In the genomic region with DNA sequence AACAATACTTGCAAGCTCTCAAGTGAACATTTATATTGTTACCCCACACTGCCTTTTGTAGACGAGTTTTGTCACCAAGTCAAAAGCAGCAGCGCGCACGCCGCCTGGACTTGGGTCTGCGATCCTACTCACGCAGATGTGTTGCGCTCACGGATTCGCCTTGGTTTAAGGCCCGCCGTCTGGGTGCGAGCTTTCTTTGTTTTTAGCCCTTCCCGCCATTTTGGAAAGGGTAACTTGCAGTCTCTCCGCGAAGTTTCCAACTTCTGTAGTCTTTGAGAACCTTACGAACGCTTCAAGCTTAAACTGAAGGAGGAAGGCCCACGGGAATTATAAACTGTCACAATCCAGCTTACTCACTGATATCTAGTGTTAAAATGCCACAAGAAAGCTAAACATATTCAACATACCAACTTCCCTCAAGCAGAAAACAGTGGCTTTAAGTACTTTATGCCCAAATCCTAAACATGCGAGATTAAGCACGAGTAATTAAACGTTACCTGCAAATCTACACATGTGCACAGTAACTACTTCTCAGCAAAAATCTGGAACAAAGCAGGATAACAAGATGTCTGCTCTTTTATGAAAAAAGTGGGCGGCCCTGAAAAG, we compare ENCODE assay signal across 1 cellular context.
TF ChIP-seq lines count a peak whose summit lies in the region.

No MANE protein-coding gene starts in this region.

TF ChIP-seq in H1, 55 proteins besides CTCF, POLR2A, EP300 and RAD21 (continued from another document):
- TF ChIP-seq, protein P1, sequence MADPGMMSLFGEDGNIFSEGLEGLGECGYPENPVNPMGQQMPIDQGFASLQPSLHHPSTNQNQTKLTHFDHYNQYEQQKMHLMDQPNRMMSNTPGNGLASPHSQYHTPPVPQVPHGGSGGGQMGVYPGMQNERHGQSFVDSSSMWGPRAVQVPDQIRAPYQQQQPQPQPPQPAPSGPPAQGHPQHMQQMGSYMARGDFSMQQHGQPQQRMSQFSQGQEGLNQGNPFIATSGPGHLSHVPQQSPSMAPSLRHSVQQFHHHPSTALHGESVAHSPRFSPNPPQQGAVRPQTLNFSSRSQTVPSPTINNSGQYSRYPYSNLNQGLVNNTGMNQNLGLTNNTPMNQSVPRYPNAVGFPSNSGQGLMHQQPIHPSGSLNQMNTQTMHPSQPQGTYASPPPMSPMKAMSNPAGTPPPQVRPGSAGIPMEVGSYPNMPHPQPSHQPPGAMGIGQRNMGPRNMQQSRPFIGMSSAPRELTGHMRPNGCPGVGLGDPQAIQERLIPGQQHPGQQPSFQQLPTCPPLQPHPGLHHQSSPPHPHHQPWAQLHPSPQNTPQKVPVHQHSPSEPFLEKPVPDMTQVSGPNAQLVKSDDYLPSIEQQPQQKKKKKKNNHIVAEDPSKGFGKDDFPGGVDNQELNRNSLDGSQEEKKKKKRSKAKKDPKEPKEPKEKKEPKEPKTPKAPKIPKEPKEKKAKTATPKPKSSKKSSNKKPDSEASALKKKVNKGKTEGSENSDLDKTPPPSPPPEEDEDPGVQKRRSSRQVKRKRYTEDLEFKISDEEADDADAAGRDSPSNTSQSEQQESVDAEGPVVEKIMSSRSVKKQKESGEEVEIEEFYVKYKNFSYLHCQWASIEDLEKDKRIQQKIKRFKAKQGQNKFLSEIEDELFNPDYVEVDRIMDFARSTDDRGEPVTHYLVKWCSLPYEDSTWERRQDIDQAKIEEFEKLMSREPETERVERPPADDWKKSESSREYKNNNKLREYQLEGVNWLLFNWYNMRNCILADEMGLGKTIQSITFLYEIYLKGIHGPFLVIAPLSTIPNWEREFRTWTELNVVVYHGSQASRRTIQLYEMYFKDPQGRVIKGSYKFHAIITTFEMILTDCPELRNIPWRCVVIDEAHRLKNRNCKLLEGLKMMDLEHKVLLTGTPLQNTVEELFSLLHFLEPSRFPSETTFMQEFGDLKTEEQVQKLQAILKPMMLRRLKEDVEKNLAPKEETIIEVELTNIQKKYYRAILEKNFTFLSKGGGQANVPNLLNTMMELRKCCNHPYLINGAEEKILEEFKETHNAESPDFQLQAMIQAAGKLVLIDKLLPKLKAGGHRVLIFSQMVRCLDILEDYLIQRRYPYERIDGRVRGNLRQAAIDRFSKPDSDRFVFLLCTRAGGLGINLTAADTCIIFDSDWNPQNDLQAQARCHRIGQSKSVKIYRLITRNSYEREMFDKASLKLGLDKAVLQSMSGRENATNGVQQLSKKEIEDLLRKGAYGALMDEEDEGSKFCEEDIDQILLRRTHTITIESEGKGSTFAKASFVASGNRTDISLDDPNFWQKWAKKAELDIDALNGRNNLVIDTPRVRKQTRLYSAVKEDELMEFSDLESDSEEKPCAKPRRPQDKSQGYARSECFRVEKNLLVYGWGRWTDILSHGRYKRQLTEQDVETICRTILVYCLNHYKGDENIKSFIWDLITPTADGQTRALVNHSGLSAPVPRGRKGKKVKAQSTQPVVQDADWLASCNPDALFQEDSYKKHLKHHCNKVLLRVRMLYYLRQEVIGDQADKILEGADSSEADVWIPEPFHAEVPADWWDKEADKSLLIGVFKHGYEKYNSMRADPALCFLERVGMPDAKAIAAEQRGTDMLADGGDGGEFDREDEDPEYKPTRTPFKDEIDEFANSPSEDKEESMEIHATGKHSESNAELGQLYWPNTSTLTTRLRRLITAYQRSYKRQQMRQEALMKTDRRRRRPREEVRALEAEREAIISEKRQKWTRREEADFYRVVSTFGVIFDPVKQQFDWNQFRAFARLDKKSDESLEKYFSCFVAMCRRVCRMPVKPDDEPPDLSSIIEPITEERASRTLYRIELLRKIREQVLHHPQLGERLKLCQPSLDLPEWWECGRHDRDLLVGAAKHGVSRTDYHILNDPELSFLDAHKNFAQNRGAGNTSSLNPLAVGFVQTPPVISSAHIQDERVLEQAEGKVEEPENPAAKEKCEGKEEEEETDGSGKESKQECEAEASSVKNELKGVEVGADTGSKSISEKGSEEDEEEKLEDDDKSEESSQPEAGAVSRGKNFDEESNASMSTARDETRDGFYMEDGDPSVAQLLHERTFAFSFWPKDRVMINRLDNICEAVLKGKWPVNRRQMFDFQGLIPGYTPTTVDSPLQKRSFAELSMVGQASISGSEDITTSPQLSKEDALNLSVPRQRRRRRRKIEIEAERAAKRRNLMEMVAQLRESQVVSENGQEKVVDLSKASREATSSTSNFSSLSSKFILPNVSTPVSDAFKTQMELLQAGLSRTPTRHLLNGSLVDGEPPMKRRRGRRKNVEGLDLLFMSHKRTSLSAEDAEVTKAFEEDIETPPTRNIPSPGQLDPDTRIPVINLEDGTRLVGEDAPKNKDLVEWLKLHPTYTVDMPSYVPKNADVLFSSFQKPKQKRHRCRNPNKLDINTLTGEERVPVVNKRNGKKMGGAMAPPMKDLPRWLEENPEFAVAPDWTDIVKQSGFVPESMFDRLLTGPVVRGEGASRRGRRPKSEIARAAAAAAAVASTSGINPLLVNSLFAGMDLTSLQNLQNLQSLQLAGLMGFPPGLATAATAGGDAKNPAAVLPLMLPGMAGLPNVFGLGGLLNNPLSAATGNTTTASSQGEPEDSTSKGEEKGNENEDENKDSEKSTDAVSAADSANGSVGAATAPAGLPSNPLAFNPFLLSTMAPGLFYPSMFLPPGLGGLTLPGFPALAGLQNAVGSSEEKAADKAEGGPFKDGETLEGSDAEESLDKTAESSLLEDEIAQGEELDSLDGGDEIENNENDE (IDR thresholded peaks at IDR 0.05; ENCODE audit: insufficient replicate concordance, low read length): peak; percentile 23
- TF ChIP-seq, protein P2, sequence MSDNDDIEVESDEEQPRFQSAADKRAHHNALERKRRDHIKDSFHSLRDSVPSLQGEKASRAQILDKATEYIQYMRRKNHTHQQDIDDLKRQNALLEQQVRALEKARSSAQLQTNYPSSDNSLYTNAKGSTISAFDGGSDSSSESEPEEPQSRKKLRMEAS (IDR thresholded peaks at IDR 0.05): 0 out of 2 replicates have a peak, but pooled peaks have one; percentile 9
- TF ChIP-seq, protein P3, sequence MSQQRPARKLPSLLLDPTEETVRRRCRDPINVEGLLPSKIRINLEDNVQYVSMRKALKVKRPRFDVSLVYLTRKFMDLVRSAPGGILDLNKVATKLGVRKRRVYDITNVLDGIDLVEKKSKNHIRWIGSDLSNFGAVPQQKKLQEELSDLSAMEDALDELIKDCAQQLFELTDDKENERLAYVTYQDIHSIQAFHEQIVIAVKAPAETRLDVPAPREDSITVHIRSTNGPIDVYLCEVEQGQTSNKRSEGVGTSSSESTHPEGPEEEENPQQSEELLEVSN (IDR thresholded peaks at IDR 0.05): 0 out of 2 replicates have a peak, but pooled peaks have one; percentile 6
- TF ChIP-seq POLR2AphosphoS5 (IDR thresholded peaks at IDR 0.05; ENCODE audit: low read depth, low read length) (peak; percentile 90; the same call in 1 of the 2 replicates), MAFK (IDR thresholded peaks at IDR 0.05; ENCODE audit: low read depth, low read length) (no peak), YY1 (IDR thresholded peaks at IDR 0.05; ENCODE audit: low read depth, low read length) (peak; percentile 91), TAF7 (optimal IDR thresholded peaks at IDR 0.05; ENCODE audit: borderline replicate concordance, low read depth, low read length) (no peak)
